ENCODE assay signal across 1 cellular context in genomic region chr15:77510066-77511044, GRCh38.
A peak's percentile ranks its signal among the peaks of the same experiment; 100 is the strongest.
TF ChIP-seq lines count a peak whose summit lies in the region.

No MANE protein-coding gene starts in this region.

TF ChIP-seq in HepG2, 621 proteins besides CTCF, POLR2A, EP300 and RAD21 (continued from another document):
- no peak for TF ChIP-seq DMTF1 (CRISPR knock-in tag; IDR thresholded peaks at IDR 0.05)
- TF ChIP-seq ZBTB4 (CRISPR knock-in tag; IDR thresholded peaks at IDR 0.05; ENCODE audit: borderline replicate concordance), result peak; percentile 54; the same call in 1 of the 2 replicates
- TF ChIP-seq SRSF4 (IDR thresholded peaks at IDR 0.05; ENCODE audit: low read depth, low read length, poor library complexity, severe bottlenecking), result no peak
- TF ChIP-seq ZNF703 (CRISPR knock-in tag; IDR thresholded peaks at IDR 0.05; ENCODE audit: borderline replicate concordance), result no peak
- peak; percentile 26; the same call in 1 of the 2 replicates for TF ChIP-seq RARA (CRISPR knock-in tag; IDR thresholded peaks at IDR 0.05)
- no peak for TF ChIP-seq ZNF432 (CRISPR knock-in tag; IDR thresholded peaks at IDR 0.05; ENCODE audit: borderline replicate concordance)
- no peak for TF ChIP-seq NFE2 (CRISPR knock-in tag; IDR thresholded peaks at IDR 0.05)
- TF ChIP-seq PRMT3 (CRISPR knock-in tag; IDR thresholded peaks at IDR 0.05; ENCODE audit: borderline replicate concordance, low read depth), result no peak
- TF ChIP-seq ZNF292 (CRISPR knock-in tag; IDR thresholded peaks at IDR 0.05; ENCODE audit: borderline replicate concordance, low read depth), result peak; percentile 60; the same call in 1 of the 2 replicates
- no peak for TF ChIP-seq ZKSCAN8 (CRISPR knock-in tag; IDR thresholded peaks at IDR 0.05; ENCODE audit: borderline replicate concordance)
- no peak for TF ChIP-seq ZNF639 (CRISPR knock-in tag; conservative IDR thresholded peaks at IDR 0.05)
- TF ChIP-seq ZFP41 (CRISPR knock-in tag; IDR thresholded peaks at IDR 0.05; ENCODE audit: borderline replicate concordance), result no peak
- TF ChIP-seq ZNF34 (CRISPR knock-in tag; IDR thresholded peaks at IDR 0.05; ENCODE audit: borderline replicate concordance), result no peak
- TF ChIP-seq ZNF256 (CRISPR knock-in tag; conservative IDR thresholded peaks at IDR 0.05), result no peak
- no peak for TF ChIP-seq SYNCRIP (IDR thresholded peaks at IDR 0.05; ENCODE audit: insufficient read depth, low read depth, low read length)
- TF ChIP-seq CSRNP1 (CRISPR knock-in tag; IDR thresholded peaks at IDR 0.05), result no peak
- no peak for TF ChIP-seq LRRFIP1 (CRISPR knock-in tag; conservative IDR thresholded peaks at IDR 0.05)
- TF ChIP-seq RORA (CRISPR knock-in tag; IDR thresholded peaks at IDR 0.05), result no peak
- TF ChIP-seq ZFYVE20 (CRISPR knock-in tag; IDR thresholded peaks at IDR 0.05; ENCODE audit: borderline replicate concordance, low read depth), result no peak
- TF ChIP-seq SALL1 (CRISPR knock-in tag; IDR thresholded peaks at IDR 0.05), result peak; percentile 50; the same call in 1 of the 2 replicates
- TF ChIP-seq ARID4A (CRISPR knock-in tag; IDR thresholded peaks at IDR 0.05; ENCODE audit: borderline replicate concordance), result no peak
- no peak for TF ChIP-seq TEAD2 (CRISPR knock-in tag; IDR thresholded peaks at IDR 0.05)
- TF ChIP-seq ZBTB42 (CRISPR knock-in tag; IDR thresholded peaks at IDR 0.05), result no peak
- TF ChIP-seq ZFX (CRISPR knock-in tag; IDR thresholded peaks at IDR 0.05; ENCODE audit: low read depth), result peak; percentile 51; the same call in 1 of the 2 replicates
- TF ChIP-seq ZSCAN30 (CRISPR knock-in tag; IDR thresholded peaks at IDR 0.05), result no peak
- no peak for TF ChIP-seq ZFY (CRISPR knock-in tag; IDR thresholded peaks at IDR 0.05)
- TF ChIP-seq ZNF274 (CRISPR knock-in tag; IDR thresholded peaks at IDR 0.05), result no peak
- peak; percentile 31; the same call in 1 of the 2 replicates for TF ChIP-seq PAXIP1 (CRISPR knock-in tag; conservative IDR thresholded peaks at IDR 0.05)
- no peak for TF ChIP-seq TSC22D2 (CRISPR knock-in tag; IDR thresholded peaks at IDR 0.05; ENCODE audit: borderline replicate concordance)
- no peak for TF ChIP-seq DNMT1 (CRISPR knock-in tag; IDR thresholded peaks at IDR 0.05)
- no peak for TF ChIP-seq ZNF878 (CRISPR knock-in tag; IDR thresholded peaks at IDR 0.05)
